Comparison of ENCODE assay signal across 15 cellular contexts in genomic region chrY:8994001-8994400, GRCh38.
"Had no signal": no experiment of that assay in that cellular context is flagged by ENCODE, and none has a peak within 500 bp of the region (broad histone marks: within the 10 kb centered on the region; RNA-seq: fewer than 3 reads in every experiment).

No MANE protein-coding gene starts in this region.

- H3K36me3 ChIP-seq: brain microvascular endothelial cell, heart left ventricle, left lung, ovary, upper lobe of left lung had no signal

- DNase-seq: activated CD4-positive, alpha-beta T cell treated with anti-CD3 and anti-CD28 coated beads, Interleukin-2, amount 50 U/mL, for 48 hours; activated gamma-delta T cell; activated T-cell treated with anti-CD3 and anti-CD28 coated beads, Interleukin-2, amount 50 U/mL, for 4 hours; brain microvascular endothelial cell; dorsolateral prefrontal cortex; foreskin fibroblast; islet precursor cell; left lung; mesendoderm; ovary; upper lobe of left lung had no signal

- ATAC-seq: activated CD4-positive, CD25-positive, alpha-beta regulatory T cell treated with anti-CD3 and anti-CD28 coated beads, Interleukin-2, amount 50 U/mL, for 24 hours; activated T-cell treated with anti-CD3 and anti-CD28 coated beads, Interleukin-2, amount 50 U/mL, for 4 hours; esophagus mucosa; left lung had no signal

- H3K27ac ChIP-seq: brain microvascular endothelial cell, dorsolateral prefrontal cortex, left lung, ovary, upper lobe of left lung had no signal

- H3K4me1 ChIP-seq: left lung, upper lobe of left lung had no signal

- H3K4me3 ChIP-seq: dorsolateral prefrontal cortex, heart left ventricle, left lung, ovary, smooth muscle cell, upper lobe of left lung had no signal

- H3K9me3 ChIP-seq: heart left ventricle, left lung, ovary, upper lobe of left lung had no signal

- H3K27me3 ChIP-seq: brain microvascular endothelial cell, dorsolateral prefrontal cortex, heart left ventricle, left lung, ovary, upper lobe of left lung had no signal
